ENCODE assay signal across 1 cellular context in genomic region chr20:25696384-25697131, GRCh38.
TF ChIP-seq lines count a peak whose summit lies in the region.

Gene ZNF337, minus strand, starts transcription at chr20:25696853. Its CDS starts 10,436 bp downstream, at chr20:25686417.

TF ChIP-seq in K562, 482 proteins besides CTCF, POLR2A, EP300 and RAD21 (continued from another document and continues in another):
- TF ChIP-seq CREB3L1 (IDR thresholded peaks at IDR 0.05; ENCODE audit: borderline replicate concordance, low read depth) (peak; percentile 92), HLTF (IDR thresholded peaks at IDR 0.05) (no peak), SAFB (IDR thresholded peaks at IDR 0.05; ENCODE audit: borderline replicate concordance, low read depth, low read length) (0 out of 2 replicates have a peak, but pooled peaks have one; percentile 8), SIRT6 (IDR thresholded peaks at IDR 0.05; ENCODE audit: low read depth, low read length) (no peak), NFATC3 (IDR thresholded peaks at IDR 0.05) (no peak), TEAD1 (CRISPR knock-in tag; IDR thresholded peaks at IDR 0.05) (peak in 1 of 2 experiments; percentile 74; a peak in 1 of 4 replicates), RNF2 (IDR thresholded peaks at IDR 0.05) (no peak), GTF2B (IDR thresholded peaks at IDR 0.05; ENCODE audit: extremely low read depth, insufficient read length) (no peak), SOX6 (IDR thresholded peaks at IDR 0.05) (no peak), TARDBP (IDR thresholded peaks at IDR 0.05) (no peak), SMC3 (conservative IDR thresholded peaks at IDR 0.05; ENCODE audit: insufficient read depth, low read depth, low read length) (no peak), MCM5 (IDR thresholded peaks at IDR 0.05; ENCODE audit: low read depth) (no peak), BDP1 (IDR thresholded peaks at IDR 0.05; ENCODE audit: insufficient read depth, insufficient read length) (no peak), PREB (CRISPR knock-in tag; IDR thresholded peaks at IDR 0.05) (no peak), KAT2B (IDR thresholded peaks at IDR 0.05; ENCODE audit: low read depth, low read length) (no peak), SNAPC5 (CRISPR knock-in tag; IDR thresholded peaks at IDR 0.05) (no peak), ZNF696 (CRISPR knock-in tag; conservative IDR thresholded peaks at IDR 0.05) (no peak), MXI1 (IDR thresholded peaks at IDR 0.05; ENCODE audit: low read depth, low read length) (no peak), ETS2 (tag; IDR thresholded peaks at IDR 0.05; ENCODE audit: borderline replicate concordance, poor library complexity, severe bottlenecking) (no peak), SREBF2 (CRISPR knock-in tag; IDR thresholded peaks at IDR 0.05) (no peak), NRF1 (conservative IDR thresholded peaks at IDR 0.05 in 1 of 2, IDR thresholded peaks at IDR 0.05 in 1 of 2) (peak; percentile 85 to 87), SETDB1 (IDR thresholded peaks at IDR 0.05; ENCODE audit: low read length) (no peak), HMGN3 (IDR thresholded peaks at IDR 0.05; ENCODE audit: borderline replicate concordance, extremely low read depth, insufficient read length, low read depth, low read length) (no peak), FOXK1 (CRISPR knock-in tag; IDR thresholded peaks at IDR 0.05; ENCODE audit: borderline replicate concordance) (no peak), SNRNP70 (optimal IDR thresholded peaks at IDR 0.05; ENCODE audit: low read depth, low read length) (no peak), RNF219 (CRISPR knock-in tag; IDR thresholded peaks at IDR 0.05) (no peak), TOE1 (IDR thresholded peaks at IDR 0.05; ENCODE audit: borderline replicate concordance) (no peak), TOE1 (CRISPR knock-in tag; IDR thresholded peaks at IDR 0.05; ENCODE audit: borderline replicate concordance, low read depth) (no peak), ZNF398 (CRISPR knock-in tag; IDR thresholded peaks at IDR 0.05) (no peak), CBX5 (IDR thresholded peaks at IDR 0.05; ENCODE audit: borderline replicate concordance, low read depth) (no peak), ATF4 (CRISPR knock-in tag; IDR thresholded peaks at IDR 0.05) (no peak), MGA (IDR thresholded peaks at IDR 0.05) (no peak), TBP (optimal IDR thresholded peaks at IDR 0.05; ENCODE audit: low read depth, low read length) (peak; percentile 54), ZNF134 (CRISPR knock-in tag; conservative IDR thresholded peaks at IDR 0.05) (no peak), SIX5 (IDR thresholded peaks at IDR 0.05; ENCODE audit: borderline replicate concordance in 1 of 2, insufficient read depth in 1 of 2, low read depth in 1 of 2, low read length in 2 of 2) (peak; percentile 92 to 94), ARNT (IDR thresholded peaks at IDR 0.05) (no peak), ESRRB (CRISPR knock-in tag; IDR thresholded peaks at IDR 0.05; ENCODE audit: borderline replicate concordance) (no peak), ZBTB7A (IDR thresholded peaks at IDR 0.05; ENCODE audit: borderline replicate concordance, control insufficient read depth, low read depth, low read length) (peak; percentile 42; the same call in 1 of the 2 replicates), ILK (tag; IDR thresholded peaks at IDR 0.05; ENCODE audit: borderline replicate concordance, low read depth) (no peak), CHD1 (IDR thresholded peaks at IDR 0.05; ENCODE audit: low read length) (no peak), ZNF764 (CRISPR knock-in tag; IDR thresholded peaks at IDR 0.05; ENCODE audit: low read depth) (no peak), WHSC1 (IDR thresholded peaks at IDR 0.05; ENCODE audit: low read length) (no peak), HOXB6 (CRISPR knock-in tag; IDR thresholded peaks at IDR 0.05; ENCODE audit: borderline replicate concordance) (no peak), TRIM28 (IDR thresholded peaks at IDR 0.05) (no peak), CCNT2 (IDR thresholded peaks at IDR 0.05; ENCODE audit: borderline replicate concordance, extremely low read depth, insufficient read length, low read depth, low read length) (no peak), ZNF143 (CRISPR knock-in tag; IDR thresholded peaks at IDR 0.05) (peak; percentile 96), ZNF699 (CRISPR knock-in tag; IDR thresholded peaks at IDR 0.05; ENCODE audit: insufficient replicate concordance) (no peak), PTRF (tag; IDR thresholded peaks at IDR 0.05) (no peak), ZNF436 (CRISPR knock-in tag; IDR thresholded peaks at IDR 0.05) (no peak), NR3C1 (CRISPR knock-in tag; IDR thresholded peaks at IDR 0.05) (0 out of 2 replicates have a peak, but pooled peaks have one; percentile 35)
